Comparison of ENCODE assay signal across 11 cellular contexts in genomic region chr15:25481208-25481862, GRCh38. TPM values are rescaled to one million over a fixed set of nuclear protein-coding genes. Genes with fewer than 3 reads are reported as not detected.
DNase-seq lines count a peak whose midpoint lies in the region; ATAC-seq, FAIRE-seq and TF ChIP-seq lines count a peak whose summit lies in the region.
"Had no signal": no experiment of that assay in that cellular context is flagged by ENCODE, and none has a peak within 500 bp of the region (broad histone marks: within the 10 kb centered on the region; RNA-seq: fewer than 3 reads in every experiment).

No MANE protein-coding gene starts in this region.

- ATAC-seq in GM18861 (IDR thresholded peaks at IDR 0.05; ENCODE audit: unreplicated experiment) = no peak
- ATAC-seq: activated CD8-positive, alpha-beta T cell treated with anti-CD3 and anti-CD28 coated beads for 36 hours; natural killer cell treated with Interleukin-12 subunit alpha and Interleukin-12 subunit beta and Interleukin-15 and Interleukin-18, amount 100 ng/mL, for 72 hours had no signal

- no peak overlapping the region for H4K8ac ChIP-seq in trophoblast cell (ENCODE audit: low read depth, low read length)

- H2BK120ac ChIP-seq in trophoblast cell (ENCODE audit: insufficient read depth, low read length, poor library complexity) = no peak overlapping the region

- H3K18ac ChIP-seq in trophoblast cell (ENCODE audit: low read length) = no peak overlapping the region

- peak overlapping the region; percentile 2 for H3K14ac ChIP-seq in trophoblast cell (ENCODE audit: low read length)

- no peak overlapping the region for H3K4ac ChIP-seq in trophoblast cell (ENCODE audit: low read depth, low read length)

- WGBS in trophoblast cell (ENCODE audit: extremely low coverage, insufficient coverage, insufficient read length) = no CpG with 5 or more reads among the region's 14 CpGs

- no peak overlapping the region for H2AK5ac ChIP-seq in trophoblast cell (ENCODE audit: low read length)

- no peaks in the 10 kb centered on the region for H3K27me3 ChIP-seq in trophoblast cell (ENCODE audit: insufficient read depth, low read length)
- H3K27me3 ChIP-seq in effector memory CD4-positive, alpha-beta T cell (replicated peaks; ENCODE audit: control insufficient read depth, insufficient read depth, low read length, poor library complexity, severe bottlenecking) = no peaks in the 10 kb centered on the region

- H3K79me2 ChIP-seq in trophoblast cell (ENCODE audit: control insufficient read depth, insufficient read depth, low read length, poor library complexity) = no peaks in the 10 kb centered on the region

- TF ChIP-seq CTCF in epithelial cell of proximal tubule (conservative IDR thresholded peaks at IDR 0.05; ENCODE audit: low read depth, low read length) = no peak

- no peak overlapping the region for H3K9ac ChIP-seq in trophoblast cell (ENCODE audit: low read length)

- H3K23ac ChIP-seq in trophoblast cell (ENCODE audit: low read length) = no peak overlapping the region

- H4K91ac ChIP-seq in trophoblast cell (ENCODE audit: low read depth, low read length) = no peak overlapping the region

- H2AFZ ChIP-seq in trophoblast cell (ENCODE audit: insufficient read depth, low read length, poor library complexity) = no peak overlapping the region

- no peak for FAIRE-seq in GM19239 (lab: Jason Lieb, UNC)

- H3K4me2 ChIP-seq in trophoblast cell (ENCODE audit: low read length) = peak overlapping the region; percentile 18

- H3K4me3 ChIP-seq in epithelial cell of proximal tubule (ENCODE audit: low read depth, low read length) (peak overlapping the region; percentile 16), trophoblast cell (ENCODE audit: low read depth, low read length) (no peak overlapping the region)
- H3K4me3 ChIP-seq in effector memory CD4-positive, alpha-beta T cell (ENCODE audit: insufficient read depth, low read depth, low read length, poor library complexity, severe bottlenecking) = no peak overlapping the region

- H3K79me1 ChIP-seq in trophoblast cell (ENCODE audit: low read length) = no peaks in the 10 kb centered on the region

- H4K12ac ChIP-seq in trophoblast cell (ENCODE audit: low read depth, low read length) = peak overlapping the region; percentile 51

- peaks cover 0 to 5% of the 10 kb centered on the region in 2 experiments for H3K4me1 ChIP-seq in trophoblast cell (ENCODE audit: control insufficient read depth in 1 of 2, insufficient read depth in 2 of 2, low read length in 2 of 2)
- no peaks in the 10 kb centered on the region for H3K4me1 ChIP-seq in effector memory CD4-positive, alpha-beta T cell (ENCODE audit: control insufficient read depth, insufficient read depth, low read length, poor library complexity, severe bottlenecking)

- H2BK12ac ChIP-seq in trophoblast cell (ENCODE audit: low read length) = no peak overlapping the region

- H3K27ac ChIP-seq in trophoblast cell (ENCODE audit: low read depth, low read length) = no peak overlapping the region
- no peak overlapping the region for H3K27ac ChIP-seq in effector memory CD4-positive, alpha-beta T cell (ENCODE audit: insufficient read depth, low read length, poor library complexity, severe bottlenecking)

- DNase-seq in HPDE6-E6E7 (ENCODE audit: extremely low spot score) = peak; percentile 7
- peak; percentile 40 for DNase-seq in NCI-H510A treated with DMSO at 0.1 percent for 48 hours (lab: John Stamatoyannopoulos, UW)
- no peak for DNase-seq in epithelial cell of proximal tubule (ENCODE audit: low read depth)
- DNase-seq in trophoblast cell = peak in 1 of 2 donors; percentile 1
- DNase-seq in effector memory CD4-positive, alpha-beta T cell = no peak
- no peak for DNase-seq in HuH-7.5 (ENCODE audit: low spot score)
- no peak for DNase-seq in GM19239 (ENCODE audit: insufficient read length, low spot score)
- DNase-seq: activated CD8-positive, alpha-beta T cell treated with anti-CD3 and anti-CD28 coated beads for 36 hours; effector CD8-positive, alpha-beta T cell had no signal

- H3K9me3 ChIP-seq in trophoblast cell (ENCODE audit: insufficient read depth, low read depth, low read length) = no peaks in the 10 kb centered on the region
- H3K9me3 ChIP-seq in effector memory CD4-positive, alpha-beta T cell (ENCODE audit: control insufficient read depth, low read length) = no peaks in the 10 kb centered on the region

- no peaks in the 10 kb centered on the region for H3K36me3 ChIP-seq in trophoblast cell (ENCODE audit: control insufficient read depth in 1 of 2, insufficient read depth in 2 of 2, low read length in 2 of 2)
- H3K36me3 ChIP-seq in effector memory CD4-positive, alpha-beta T cell (ENCODE audit: control insufficient read depth, insufficient read depth, low read length) = no peaks in the 10 kb centered on the region

- no peak overlapping the region for H2BK5ac ChIP-seq in trophoblast cell (ENCODE audit: low read depth, low read length, poor library complexity)

RNA-seq across cellular contexts. Expression of gene UBE3A, which starts 42.5 kb away (rescaled TPM):
- 48.8 and 60.8 TPM in 2 replicates for total RNA-seq in epithelial cell of proximal tubule
- polyA plus RNA-seq in trophoblast cell (2013) = 49.5 and 50.0 TPM in 2 replicates

Comparison
In these comparisons a context has a peak if more than half of its experiments do, and no peak if none do; other contexts are left out.
1. DNase-seq: peak in HPDE6-E6E7 (single experiment) and NCI-H510A treated with DMSO at 0.1 percent for 48 hours (single experiment); none in epithelial cell of proximal tubule (single experiment), effector memory CD4-positive, alpha-beta T cell (0 of 3), HuH-7.5 (single experiment) and GM19239 (single experiment).